Comparison of ENCODE assay signal across 15 cellular contexts in genomic region chr12:20058068-20058467, GRCh38.
"Had no signal": no experiment of that assay in that cellular context is flagged by ENCODE, and none has a peak within 500 bp of the region (broad histone marks: within the 10 kb centered on the region; RNA-seq: fewer than 3 reads in every experiment).

No MANE protein-coding gene starts in this region.

- DNase-seq: activated CD4-positive, alpha-beta T cell treated with anti-CD3 and anti-CD28 coated beads for 4 hours; activated CD8-positive, alpha-beta memory T cell treated with anti-CD3 and anti-CD28 coated beads, Interleukin-2, amount 50 U/mL, for 4 hours; activated CD8-positive, alpha-beta T cell treated with anti-CD3 and anti-CD28 coated beads for 36 hours; activated gamma-delta T cell treated with Interleukin-2 at 50 U/mL for 16 hours; activated naive CD4-positive, alpha-beta T cell treated with anti-CD3 and anti-CD28 coated beads, Interleukin-2, amount 10 ng/mL, durations not matched to agents 7 days and 5 days; activated naive CD8-positive, alpha-beta T cell treated with anti-CD3 and anti-CD28 coated beads for 36 hours; activated T-cell treated with anti-CD3 and anti-CD28 coated beads, Interleukin-2, amount 50 U/mL, for 72 hours; brain microvascular endothelial cell; KG1; NCI-H1092; NCI-H187; NCI-H446; NCI-H524; NCI-H82; SHP77 had no signal
